Comparison of ENCODE assay signal across 17 cellular contexts in the genomic region with DNA sequence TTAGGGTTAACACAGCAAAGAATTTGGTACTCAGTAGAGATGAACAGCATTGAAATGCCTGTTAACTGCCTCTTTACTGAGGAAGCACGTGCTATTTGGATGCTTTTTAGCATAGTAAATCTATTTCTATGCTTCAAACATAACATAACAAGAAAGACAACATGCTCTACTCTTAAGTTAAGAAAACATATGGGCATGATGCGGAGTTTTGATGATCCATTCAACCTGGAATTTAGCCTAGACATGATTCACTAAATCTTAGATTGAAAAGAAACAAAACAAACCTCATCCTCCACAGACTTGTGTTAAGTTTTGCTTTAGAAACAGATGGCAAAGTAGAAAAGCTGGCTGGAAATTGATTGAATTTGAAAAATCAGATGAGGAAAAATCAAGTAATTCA.
DNase-seq lines count a peak whose midpoint lies in the region; ATAC-seq, FAIRE-seq and TF ChIP-seq lines count a peak whose summit lies in the region.
"Had no signal": no experiment of that assay in that cellular context is flagged by ENCODE, and none has a peak within 500 bp of the region (broad histone marks: within the 10 kb centered on the region; RNA-seq: fewer than 3 reads in every experiment).

No MANE protein-coding gene starts in this region.

- no peak overlapping the region for H2BK120ac ChIP-seq in neuronal stem cell (ENCODE audit: low read depth, low read length)

- no peak overlapping the region for H2BK15ac ChIP-seq in neuronal stem cell (ENCODE audit: low read length)

- no peaks in the 10 kb centered on the region for H3K36me3 ChIP-seq in breast epithelium
- no peaks in the 10 kb centered on the region for H3K36me3 ChIP-seq in GM12878 (ENCODE audit: control insufficient read depth in 2 of 2, insufficient read depth in 2 of 2, low read length in 1 of 2)
- no peaks in the 10 kb centered on the region for H3K36me3 ChIP-seq in neuronal stem cell (replicated peaks in 1 of 2; ENCODE audit: control insufficient read depth in 2 of 2, insufficient read depth in 2 of 2, low read length in 2 of 2)
- H3K36me3 ChIP-seq: BLaER1 treated with 17β-estradiol and CSF1 and Interleukin-3, amounts not matched to agents 10 nM and 100 nM had no signal

- TF ChIP-seq CTCF in MCF 10A (IDR thresholded peaks at IDR 0.05; ENCODE audit: unreplicated experiment) (no peak), breast epithelium (IDR thresholded peaks at IDR 0.05) (no peak), GM12878 (IDR thresholded peaks at IDR 0.05 in 2 of 3, conservative IDR thresholded peaks at IDR 0.05 in 1 of 3; ENCODE audit: control insufficient read depth in 2 of 3, extremely low read depth in 1 of 3, insufficient read depth in 1 of 3, low read depth in 3 of 3, low read length in 3 of 3) (no peak)

- no peaks in the 10 kb centered on the region for H3K79me2 ChIP-seq in GM12878 (ENCODE audit: control insufficient read depth, insufficient read depth, low read length)

- H3K23ac ChIP-seq in neuronal stem cell (ENCODE audit: low read depth, low read length, poor library complexity) = no peak overlapping the region

- no peak overlapping the region for H2AK5ac ChIP-seq in neuronal stem cell (ENCODE audit: low read depth, low read length)

- no peaks in the 10 kb centered on the region for H3K27me3 ChIP-seq in breast epithelium
- H3K27me3 ChIP-seq in GM12878 (replicated peaks in 1 of 2; ENCODE audit: control insufficient read depth in 2 of 2, insufficient read depth in 2 of 2, low read length in 1 of 2) = no peaks in the 10 kb centered on the region
- H3K27me3 ChIP-seq in neuronal stem cell (ENCODE audit: control insufficient read depth in 3 of 3, insufficient read depth in 3 of 3, low read depth in 1 of 3, low read length in 3 of 3) = no peaks in the 10 kb centered on the region
- H3K27me3 ChIP-seq: BLaER1 treated with 17β-estradiol and CSF1 and Interleukin-3, amounts not matched to agents 10 nM and 100 nM had no signal

- CTCF ChIA-PET in MCF 10A (lab: Yijun Ruan, JAX) = interaction anchor here (0.6 kb wide), 1 partner anchor 1045 kb away, joined by 3 read pairs; no protein-coding TSS in a partner anchor
- CTCF ChIA-PET in GM12878 (lab: Yijun Ruan, JAX) = no interaction called here

- H3K4me3 ChIP-seq in breast epithelium = no peak overlapping the region
- H3K4me3 ChIP-seq in GM12878 = no peak overlapping the region
- no peak overlapping the region for H3K4me3 ChIP-seq in neuronal stem cell (ENCODE audit: low read length in 2 of 2)
- H3K4me3 ChIP-seq: BLaER1 treated with 17β-estradiol and CSF1 and Interleukin-3, amounts not matched to agents 10 nM and 100 nM; GM23248 had no signal

- H3K27me3 Mint-ChIP-seq in MCF 10A (ENCODE audit: insufficient read depth, unreplicated experiment) = no peaks in the 10 kb centered on the region
- H3K27me3 Mint-ChIP-seq: CD4-positive, CD25-positive, alpha-beta regulatory T cell had no signal

- BruUV-seq in MCF 10A (replicated peaks; lab: Mats Ljungman, UMichigan) (no TSS peak), GM12878 (replicated peaks; lab: Mats Ljungman, UMichigan) (no TSS peak)

- H2BK5ac ChIP-seq in neuronal stem cell (ENCODE audit: low read length) = no peak overlapping the region

- H3K9me3 Mint-ChIP-seq in MCF 10A (ENCODE audit: unreplicated experiment) = peaks cover 15% of the 10 kb centered on the region

- no peak overlapping the region for H2BK12ac ChIP-seq in neuronal stem cell (ENCODE audit: low read length)

- RAD21 ChIA-PET in GM12878 (lab: Charles Lee; ENCODE audit: unreplicated experiment) = interaction anchor here (0.9 to 1.2 kb wide), 2 partner anchors 9 to 13 kb away, joined by 3 read pairs; no protein-coding TSS in a partner anchor

- H3K4me2 ChIP-seq in GM12878 (ENCODE audit: control insufficient read depth, insufficient read depth) = no peak overlapping the region
- no peak overlapping the region for H3K4me2 ChIP-seq in neuronal stem cell (ENCODE audit: insufficient read depth, low read length, poor library complexity, severe bottlenecking)
- H3K4me2 ChIP-seq: BLaER1 treated with 17β-estradiol and CSF1 and Interleukin-3, amounts not matched to agents 10 nM and 100 nM had no signal

- FAIRE-seq in GM12878 (lab: Jason Lieb, UNC) = peak; percentile 31
- FAIRE-seq in GM12892 (lab: Jason Lieb, UNC) = no peak
- FAIRE-seq: H54 had no signal

- WGBS in GM12878 (ENCODE audit: insufficient coverage, insufficient replicate concordance, low lambda C conversion rate, missing lambda C conversion rate) = 0% methylated on average over 2 of the region's 2 CpGs
- no CpG with 5 or more reads among the region's 2 CpGs for WGBS in neuronal stem cell (ENCODE audit: extremely low coverage in 2 of 2, insufficient read length in 2 of 2, insufficient replicate concordance in 1 of 2), 2 donors

- SMC1A ChIA-PET in GM12878 (lab: Charles Lee; ENCODE audit: uncharacterized antibody, unreplicated experiment) = interaction anchor here (1.7 to 1.9 kb wide), 2 partner anchors 9 to 12 kb away, joined by 3 to 12 read pairs; no protein-coding TSS in a partner anchor

- H3K9ac ChIP-seq in GM12878 (ENCODE audit: control insufficient read depth, insufficient read depth, low read length) (no peak overlapping the region), neuronal stem cell (ENCODE audit: low read depth, low read length, poor library complexity) (no peak overlapping the region)
- H3K9ac ChIP-seq: BLaER1 treated with 17β-estradiol and CSF1 and Interleukin-3, amounts not matched to agents 10 nM and 100 nM; GM23248 had no signal

- H3K4me1 ChIP-seq in breast epithelium (no peaks in the 10 kb centered on the region), GM12878 (ENCODE audit: control insufficient read depth, insufficient read depth, low read length) (no peaks in the 10 kb centered on the region), neuronal stem cell (ENCODE audit: control insufficient read depth in 2 of 2, insufficient read depth in 1 of 2, low read depth in 1 of 2, low read length in 2 of 2) (no peaks in the 10 kb centered on the region)
- H3K4me1 ChIP-seq: BLaER1 treated with 17β-estradiol and CSF1 and Interleukin-3, amounts not matched to agents 10 nM and 100 nM had no signal

- no peak overlapping the region for H3K18ac ChIP-seq in neuronal stem cell (ENCODE audit: low read length)

- no peak overlapping the region for H3K4me3 Mint-ChIP-seq in MCF 10A (ENCODE audit: unreplicated experiment)
- H3K4me3 Mint-ChIP-seq: CD4-positive, CD25-positive, alpha-beta regulatory T cell had no signal

- no peak for ATAC-seq in GM12878
- ATAC-seq: HCT116 had no signal

- DNase-seq in MCF 10A (ENCODE audit: unreplicated experiment) (peak; percentile 2), breast epithelium (ENCODE audit: low spot score in 2 of 2) (no peak), GM12878 (ENCODE audit: low read depth, low spot score) (no peak), neuronal stem cell (ENCODE audit: low spot score) (no peak), NCI-H345 (lab: John Stamatoyannopoulos, UW) (no peak), GM12892 (ENCODE audit: insufficient read length) (no peak), NCI-H82 treated with DMSO at 0.1 percent for 48 hours (lab: John Stamatoyannopoulos, UW; ENCODE audit: unreplicated experiment) (no peak)
- DNase-seq: AML-193; CD4-positive, CD25-positive, alpha-beta regulatory T cell; DMS 273 treated with DMSO at 0.1 percent for 48 hours; GM23248; IMR-90 had no signal

- no peak overlapping the region for H3K14ac ChIP-seq in neuronal stem cell (ENCODE audit: low read length)

- no peak overlapping the region for H3K27ac ChIP-seq in breast epithelium
- no peak overlapping the region for H3K27ac ChIP-seq in GM12878 (ENCODE audit: control insufficient read depth, insufficient read depth)
- no peak overlapping the region for H3K27ac ChIP-seq in neuronal stem cell (replicated peaks; ENCODE audit: low read length)
- H3K27ac ChIP-seq: 22Rv1; BLaER1 treated with 17β-estradiol and CSF1 and Interleukin-3, amounts not matched to agents 10 nM and 100 nM; GM23248; HL-60 had no signal

- in situ Hi-C loops in GM12878 (cut with MboI) = no loop called here

- H3K4me1 Mint-ChIP-seq in MCF 10A (ENCODE audit: insufficient read depth, unreplicated experiment) = no peaks in the 10 kb centered on the region
- H3K4me1 Mint-ChIP-seq: CD4-positive, CD25-positive, alpha-beta regulatory T cell had no signal

- H4K91ac ChIP-seq in neuronal stem cell (ENCODE audit: low read depth, low read length, poor library complexity) = no peak overlapping the region

- no peaks in the 10 kb centered on the region for H4K20me1 ChIP-seq in GM12878 (ENCODE audit: control insufficient read depth, insufficient read depth)
- H4K20me1 ChIP-seq: BLaER1 treated with 17β-estradiol and CSF1 and Interleukin-3, amounts not matched to agents 10 nM and 100 nM had no signal

- H2AFZ ChIP-seq in GM12878 (ENCODE audit: control insufficient read depth, low read depth, low read length) (no peak overlapping the region), neuronal stem cell (ENCODE audit: low read length) (peak overlapping the region; percentile 3)
- H2AFZ ChIP-seq: GM23248 had no signal

- intact Hi-C loops in MCF 10A (cut with micrococcal nuclease) = no loop called here
- intact Hi-C loops in breast epithelium (cut with DNase I; ENCODE audit: low total_unique reads) = no loop called here
- intact Hi-C loops in GM12878 (cut with micrococcal nuclease; ENCODE audit: unreplicated experiment) = no loop called here

- TF ChIP-seq POLR2A in breast epithelium (IDR thresholded peaks at IDR 0.05) = no peak
- TF ChIP-seq POLR2A in GM12878 (IDR thresholded peaks at IDR 0.05; ENCODE audit: low read depth, low read length) = no peak
- no peak for TF ChIP-seq POLR2A in GM12892 (IDR thresholded peaks at IDR 0.05; ENCODE audit: low read depth, low read length)

- H3K36me3 Mint-ChIP-seq in MCF 10A (ENCODE audit: insufficient read depth, unreplicated experiment) = no peaks in the 10 kb centered on the region
- H3K36me3 Mint-ChIP-seq: CD4-positive, CD25-positive, alpha-beta regulatory T cell had no signal

- no peak for TF ChIP-seq RAD21 in GM12878 (IDR thresholded peaks at IDR 0.05; ENCODE audit: insufficient read depth, low read depth, low read length)

- POLR2A ChIA-PET in MCF 10A (lab: Yijun Ruan, JAX) = no interaction called here
- POLR2A ChIA-PET in GM12878 (lab: Charles Lee) = no interaction called here

- H3K27ac Mint-ChIP-seq in MCF 10A (ENCODE audit: low read depth, unreplicated experiment) = no peak overlapping the region
- H3K27ac Mint-ChIP-seq: CD4-positive, CD25-positive, alpha-beta regulatory T cell had no signal

- TF ChIP-seq EP300 in GM12878 (IDR thresholded peaks at IDR 0.05; ENCODE audit: borderline replicate concordance in 1 of 2, control insufficient read depth in 1 of 2, low read depth in 2 of 2, low read length in 2 of 2) = no peak

- no peak overlapping the region for H4K8ac ChIP-seq in neuronal stem cell (ENCODE audit: low read depth, low read length)

- no peaks in the 10 kb centered on the region for H3K9me3 ChIP-seq in breast epithelium
- no peaks in the 10 kb centered on the region for H3K9me3 ChIP-seq in GM12878 (replicated peaks; ENCODE audit: control insufficient read depth, insufficient read depth, low read length)
- H3K9me3 ChIP-seq in neuronal stem cell (replicated peaks in 1 of 2; ENCODE audit: control insufficient read depth in 2 of 2, insufficient read depth in 1 of 2, low read depth in 1 of 2, low read length in 2 of 2) = no peaks in the 10 kb centered on the region
- H3K9me3 ChIP-seq: BLaER1 treated with 17β-estradiol and CSF1 and Interleukin-3, amounts not matched to agents 10 nM and 100 nM had no signal

- H3K4ac ChIP-seq in neuronal stem cell (ENCODE audit: low read length) = no peak overlapping the region

- H3K79me1 ChIP-seq in neuronal stem cell (ENCODE audit: low read depth, low read length) = no peaks in the 10 kb centered on the region
